In genomic region chr9:37381094-37381741, GRCh38 we compare ENCODE assay signal across 1 cellular context.
A peak's percentile ranks its signal among the peaks of the same experiment; 100 is the strongest.
TF ChIP-seq lines count a peak whose summit lies in the region.

No MANE protein-coding gene starts in this region.

TF ChIP-seq in HepG2, 621 proteins besides CTCF, POLR2A, EP300 and RAD21 (continued from another document and continues in another):
- TF ChIP-seq NFAT5 (CRISPR knock-in tag; IDR thresholded peaks at IDR 0.05) (peak; percentile 74; the same call in 1 of the 2 replicates), SIN3A (IDR thresholded peaks at IDR 0.05; ENCODE audit: borderline replicate concordance, low read depth, low read length) (no peak), ELF1 (CRISPR knock-in tag; IDR thresholded peaks at IDR 0.05) (no peak), NFE2L2 (IDR thresholded peaks at IDR 0.05; ENCODE audit: low read length) (no peak), ZBTB25 (CRISPR knock-in tag; IDR thresholded peaks at IDR 0.05) (peak; percentile 67; the same call in 1 of the 2 replicates), DR1 (CRISPR knock-in tag; IDR thresholded peaks at IDR 0.05) (no peak), SP5 (CRISPR knock-in tag; IDR thresholded peaks at IDR 0.05; ENCODE audit: borderline replicate concordance, low read depth) (peak; percentile 84), PAWR (CRISPR knock-in tag; IDR thresholded peaks at IDR 0.05; ENCODE audit: borderline replicate concordance) (no peak), GTF2F1 (IDR thresholded peaks at IDR 0.05; ENCODE audit: low read length) (no peak), ZNF10 (CRISPR knock-in tag; IDR thresholded peaks at IDR 0.05; ENCODE audit: borderline replicate concordance, low read depth) (no peak), FUBP1 (CRISPR knock-in tag; IDR thresholded peaks at IDR 0.05; ENCODE audit: borderline replicate concordance) (no peak), FOXC1 (CRISPR knock-in tag; IDR thresholded peaks at IDR 0.05; ENCODE audit: borderline replicate concordance) (0 out of 2 replicates have a peak, but pooled peaks have one; percentile 61), ZNF639 (CRISPR knock-in tag; conservative IDR thresholded peaks at IDR 0.05) (no peak), KDM2A (CRISPR knock-in tag; IDR thresholded peaks at IDR 0.05; ENCODE audit: borderline replicate concordance, low read depth) (peak; percentile 73), EED (CRISPR knock-in tag; IDR thresholded peaks at IDR 0.05) (peak; percentile 36; the same call in 1 of the 2 replicates), POLR2AphosphoS5 (IDR thresholded peaks at IDR 0.05; ENCODE audit: low read depth, low read length) (no peak), ZNF441 (CRISPR knock-in tag; IDR thresholded peaks at IDR 0.05; ENCODE audit: borderline replicate concordance) (peak; percentile 82), SAFB2 (CRISPR knock-in tag; IDR thresholded peaks at IDR 0.05; ENCODE audit: borderline replicate concordance, low read depth) (no peak), ZNF326 (CRISPR knock-in tag; IDR thresholded peaks at IDR 0.05; ENCODE audit: borderline replicate concordance) (no peak), NR2C2 (CRISPR knock-in tag; IDR thresholded peaks at IDR 0.05; ENCODE audit: borderline replicate concordance) (no peak), ZNF333 (CRISPR knock-in tag; IDR thresholded peaks at IDR 0.05; ENCODE audit: borderline replicate concordance) (no peak), ZFP91 (CRISPR knock-in tag; IDR thresholded peaks at IDR 0.05; ENCODE audit: borderline replicate concordance) (0 out of 2 replicates have a peak, but pooled peaks have one; percentile 41), ZBED4 (CRISPR knock-in tag; IDR thresholded peaks at IDR 0.05; ENCODE audit: borderline replicate concordance) (no peak), ZNF20 (CRISPR knock-in tag; IDR thresholded peaks at IDR 0.05) (no peak), KDM1A (CRISPR knock-in tag; IDR thresholded peaks at IDR 0.05) (0 out of 2 replicates have a peak, but pooled peaks have one; percentile 20), ZNF772 (CRISPR knock-in tag; IDR thresholded peaks at IDR 0.05) (peak; percentile 69; the same call in 1 of the 2 replicates), TSC22D2 (CRISPR knock-in tag; IDR thresholded peaks at IDR 0.05; ENCODE audit: borderline replicate concordance) (0 out of 2 replicates have a peak, but pooled peaks have one; percentile 65), SMARCC2 (IDR thresholded peaks at IDR 0.05) (no peak), KDM6A (CRISPR knock-in tag; IDR thresholded peaks at IDR 0.05; ENCODE audit: low read depth) (no peak), ZNF335 (CRISPR knock-in tag; IDR thresholded peaks at IDR 0.05) (peak; percentile 51; the same call in 1 of the 2 replicates), SCMH1 (CRISPR knock-in tag; IDR thresholded peaks at IDR 0.05; ENCODE audit: borderline replicate concordance) (no peak), MZF1 (CRISPR knock-in tag; IDR thresholded peaks at IDR 0.05; ENCODE audit: borderline replicate concordance) (no peak), PBX3 (CRISPR knock-in tag; IDR thresholded peaks at IDR 0.05; ENCODE audit: borderline replicate concordance) (no peak), ZNF18 (CRISPR knock-in tag; IDR thresholded peaks at IDR 0.05; ENCODE audit: insufficient replicate concordance) (no peak), NR2F6 (IDR thresholded peaks at IDR 0.05) (no peak), NR2F6 (CRISPR knock-in tag; IDR thresholded peaks at IDR 0.05) (peak; percentile 26; the same call in 1 of the 2 replicates), CREB3 (CRISPR knock-in tag; IDR thresholded peaks at IDR 0.05) (no peak), PLRG1 (conservative IDR thresholded peaks at IDR 0.05) (no peak), MYC (CRISPR knock-in tag; IDR thresholded peaks at IDR 0.05; ENCODE audit: borderline replicate concordance) (peak; percentile 86; the same call in 1 of the 2 replicates), THAP11 (CRISPR knock-in tag; IDR thresholded peaks at IDR 0.05) (0 out of 2 replicates have a peak, but pooled peaks have one; percentile 35)
